ENCODE assay signal across 13 cellular contexts in genomic region chr3:112699436-112699978, GRCh38. TPM values are rescaled to one million over a fixed set of nuclear protein-coding genes. Genes with fewer than 3 reads are reported as not detected.
DNase-seq lines count a peak whose midpoint lies in the region; TF ChIP-seq lines count a peak whose summit lies in the region.
"Had no signal": no experiment of that assay in that cellular context is flagged by ENCODE, and none has a peak within 500 bp of the region (broad histone marks: within the 10 kb centered on the region; RNA-seq: fewer than 3 reads in every experiment).

No MANE protein-coding gene starts in this region.

- TF ChIP-seq RAD21 in Ishikawa (IDR thresholded peaks at IDR 0.05; ENCODE audit: low read depth) = peak; percentile 59

- DNase-seq in astrocyte of the spinal cord (ENCODE audit: low read depth, low spot score) (peak; percentile 74), kidney glomerular epithelial cell (lab: John Stamatoyannopoulos, UW) (peak; percentile 74), esophagus muscularis mucosa (ENCODE audit: extremely low spot score) (no peak), GF-D8 (lab: John Stamatoyannopoulos, UW) (no peak), retina (no peak)
- DNase-seq in stimulated activated CD4-positive, alpha-beta T cell treated with anti-CD3 and anti-CD28 coated beads, Interleukin-4, amount 100 ng/mL, for 1 hour = no peak
- DNase-seq: activated CD4-positive, CD25-positive, alpha-beta regulatory T cell treated with anti-CD3 and anti-CD28 coated beads, Interleukin-2, amount 50 U/mL, for 72 hours; activated effector memory CD4-positive, alpha-beta T cell treated with Interleukin-2 at 50 U/mL for 16 hours; NCI-H1694; stimulated activated CD4-positive, alpha-beta T cell treated with anti-CD3 and anti-CD28 coated beads, Interleukin-4, amount 100 ng/mL, for 4 hours; substantia nigra had no signal

- H3K36me3 ChIP-seq in esophagus muscularis mucosa = no peaks in the 10 kb centered on the region

- H3K4me3 ChIP-seq in astrocyte of the spinal cord (ENCODE audit: low read depth, low read length) (no peak overlapping the region), esophagus muscularis mucosa (no peak overlapping the region)

- intact Hi-C loops in esophagus muscularis mucosa (cut with DNase I) = loop anchor here (10.0 kb wide), 1 partner anchor 55 kb away; the partner anchor contains the start of gene CCDC80

- H3K4me1 ChIP-seq in esophagus muscularis mucosa = peaks cover 0 to 11% (median 3%) of the 10 kb centered on the region in 4 donors

- H3K9me3 ChIP-seq in esophagus muscularis mucosa = no peaks in the 10 kb centered on the region

- TF ChIP-seq CTCF in C4-2B (conservative IDR thresholded peaks at IDR 0.05) (peak; percentile 21), astrocyte of the spinal cord (IDR thresholded peaks at IDR 0.05; ENCODE audit: low read depth, low read length) (no peak), esophagus muscularis mucosa (IDR thresholded peaks at IDR 0.05) (no peak)

- in situ Hi-C loops in astrocyte of the spinal cord (cut with HindIII; ENCODE audit: low sequenced_read_pairs) = no loop called here

- H3K27me3 ChIP-seq in esophagus muscularis mucosa = no peaks in the 10 kb centered on the region

- TF ChIP-seq POLR2A in esophagus muscularis mucosa (IDR thresholded peaks at IDR 0.05; ENCODE audit: low read depth) = no peak

- 86% methylated on average over 4 of the region's 4 CpGs for WGBS in esophagus muscularis mucosa

- H3K27ac ChIP-seq in C4-2B (no peak overlapping the region), esophagus muscularis mucosa (replicated peaks in 1 of 4) (no peak overlapping the region)

- TF ChIP-seq EP300 in Ishikawa (IDR thresholded peaks at IDR 0.05; ENCODE audit: borderline replicate concordance) (no peak), esophagus muscularis mucosa (IDR thresholded peaks at IDR 0.05) (no peak)

TF ChIP-seq in Ishikawa, 13 proteins besides CTCF, POLR2A, EP300 and RAD21:
- TF ChIP-seq TEAD4 (IDR thresholded peaks at IDR 0.05) = no peak
- TF ChIP-seq YY1 (IDR thresholded peaks at IDR 0.05; ENCODE audit: low read depth) = no peak
- TF ChIP-seq CEBPB (IDR thresholded peaks at IDR 0.05) = no peak

RNA-seq across cellular contexts. Expression of gene CCDC80, which starts 58.6 kb away (rescaled TPM):
- 100 to 1,000 TPM in 2 of 4 donors, 10 to 100 TPM in 2; 34.7 to 213 (median 127) TPM for total RNA-seq in esophagus muscularis mucosa

Comparison
In these comparisons a context has a peak if more than half of its experiments do, and no peak if none do; other contexts are left out.
1. DNase-seq: peak in astrocyte of the spinal cord (single experiment) and kidney glomerular epithelial cell (single experiment); none in esophagus muscularis mucosa (single experiment), GF-D8 (single experiment), stimulated activated CD4-positive, alpha-beta T cell treated with anti-CD3 and anti-CD28 coated beads, Interleukin-4, amount 100 ng/mL, for 1 hour (single experiment) and retina (single experiment).